In the genomic region with DNA sequence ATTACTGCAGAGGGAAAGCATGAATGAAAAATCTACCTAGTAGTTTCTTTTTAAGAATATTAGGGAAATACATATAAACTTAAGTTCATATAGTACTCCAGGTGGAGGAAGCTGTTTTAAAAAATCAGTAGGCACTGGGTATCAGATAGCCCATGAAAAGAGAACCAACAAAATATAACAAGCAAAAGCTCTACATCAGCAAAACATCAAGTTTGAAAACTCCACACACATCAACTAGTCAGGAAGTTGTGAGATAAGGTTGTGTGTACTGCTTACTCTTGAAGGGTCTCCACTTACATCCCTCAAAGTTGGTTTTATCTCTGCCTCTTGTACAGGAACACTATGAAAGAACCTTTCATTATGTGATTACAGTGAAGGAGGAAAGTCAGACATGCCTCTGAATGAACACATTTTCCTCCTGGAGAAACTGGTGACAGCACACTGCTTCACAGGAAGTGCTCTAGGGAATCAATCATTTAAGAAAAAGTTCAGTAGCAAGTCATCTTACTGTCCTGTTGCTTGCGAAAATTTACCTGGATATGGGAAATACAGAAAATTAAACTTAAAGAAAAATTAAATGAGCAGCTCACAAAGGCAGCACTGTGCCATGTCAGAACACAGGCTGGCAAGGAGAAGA, we compare ENCODE assay signal across 14 cellular contexts. TPM values are rescaled to one million over a fixed set of nuclear protein-coding genes. Genes with fewer than 3 reads are reported as not detected.
DNase-seq lines count a peak whose midpoint lies in the region; ATAC-seq and TF ChIP-seq lines count a peak whose summit lies in the region.
"Had no signal": no experiment of that assay in that cellular context is flagged by ENCODE, and none has a peak within 500 bp of the region (broad histone marks: within the 10 kb centered on the region; RNA-seq: fewer than 3 reads in every experiment).

No MANE protein-coding gene starts in this region.

- H3K9me3 Mint-ChIP-seq in CD14-positive monocyte: peaks cover 0 to 2% (median 0%) of the 10 kb centered on the region in 7 donors
- H3K9me3 Mint-ChIP-seq in stimulated activated effector memory CD8-positive, alpha-beta T cell treated with anti-CD3 and anti-CD28 coated beads, Interleukin-12 subunit alpha, Interleukin-12 subunit beta, amount 100 ng/mL, for 72 hours: no peaks in the 10 kb centered on the region

- intact Hi-C loops in CD14-positive monocyte (cut with micrococcal nuclease): loop anchor here in 1 of 2 donors (5.0 kb wide), 2 partner anchors 51 to 406 kb away; no protein-coding TSS in a partner anchor

- ATAC-seq in RWPE2 (ENCODE audit: low read depth): no peak
- ATAC-seq in stimulated activated effector memory CD8-positive, alpha-beta T cell treated with anti-CD3 and anti-CD28 coated beads, Interleukin-12 subunit alpha, Interleukin-12 subunit beta, amount 100 ng/mL, for 72 hours: no peak
- no peak for ATAC-seq in HG03520 (IDR thresholded peaks at IDR 0.05; ENCODE audit: unreplicated experiment)
- ATAC-seq: left colon had no signal

- H3K36me3 ChIP-seq in RWPE2 (ENCODE audit: low read depth): peaks cover 18% of the 10 kb centered on the region

- no peaks in the 10 kb centered on the region for H3K27me3 Mint-ChIP-seq in CD14-positive monocyte (ENCODE audit: low read depth in 3 of 3)

- H3K27ac ChIP-seq in RWPE2 (ENCODE audit: poor library complexity, severe bottlenecking): peak overlapping the region; percentile 91
- H3K27ac ChIP-seq: BLaER1 had no signal

- H3K4me1 Mint-ChIP-seq in CD14-positive monocyte: peaks cover 41% of the 10 kb centered on the region
- peaks cover 4% of the 10 kb centered on the region for H3K4me1 Mint-ChIP-seq in stimulated activated effector memory CD8-positive, alpha-beta T cell treated with anti-CD3 and anti-CD28 coated beads, Interleukin-12 subunit alpha, Interleukin-12 subunit beta, amount 100 ng/mL, for 72 hours

- H3K36me3 Mint-ChIP-seq in CD14-positive monocyte: peaks cover 16 to 34% of the 10 kb centered on the region in 2 donors
- H3K36me3 Mint-ChIP-seq in stimulated activated effector memory CD8-positive, alpha-beta T cell treated with anti-CD3 and anti-CD28 coated beads, Interleukin-12 subunit alpha, Interleukin-12 subunit beta, amount 100 ng/mL, for 72 hours: peaks cover 68% of the 10 kb centered on the region

- DNase-seq in CD14-positive monocyte (ENCODE audit: low spot score) (no peak), RWPE2 (ENCODE audit: low spot score) (no peak), kidney tubule cell (ENCODE audit: low spot score) (peak; percentile 26), HUDEP-2 (lab: John Stamatoyannopoulos, UW; ENCODE audit: unreplicated experiment in 76 of 76) (no peak), NCI-H2029 (lab: John Stamatoyannopoulos, UW) (no peak), glomerular visceral epithelial cell (ENCODE audit: extremely low spot score) (no peak)
- no peak for DNase-seq in stimulated activated effector memory CD8-positive, alpha-beta T cell treated with anti-CD3 and anti-CD28 coated beads, Interleukin-12 subunit alpha, Interleukin-12 subunit beta, amount 100 ng/mL, for 72 hours (ENCODE audit: low spot score in 2 of 2)
- DNase-seq: activated CD4-positive, alpha-beta T cell treated with anti-CD3 and anti-CD28 coated beads for 1 hour; activated T-cell treated with anti-CD3 and anti-CD28 coated beads, Interleukin-2, amount 50 U/mL, for 48 hours; effector memory CD4-positive, alpha-beta T cell; left colon; NCI-H2227 treated with DMSO at 0.1 percent for 48 hours had no signal

- no peaks in the 10 kb centered on the region for H3K9me3 ChIP-seq in RWPE2 (ENCODE audit: severe bottlenecking)
- H3K9me3 ChIP-seq: BLaER1 had no signal

- no peak overlapping the region for H3K4me3 ChIP-seq in RWPE2 (ENCODE audit: severe bottlenecking)
- H3K4me3 ChIP-seq: BLaER1 had no signal

- no peaks in the 10 kb centered on the region for H3K27me3 ChIP-seq in RWPE2 (ENCODE audit: insufficient read depth, poor library complexity, severe bottlenecking)
- H3K27me3 ChIP-seq: BLaER1 had no signal

- peak overlapping the region in 6 of 7 donors; percentile 46 to 96 (median 92) for H3K27ac Mint-ChIP-seq in CD14-positive monocyte
- peak overlapping the region; percentile 35 for H3K27ac Mint-ChIP-seq in stimulated activated effector memory CD8-positive, alpha-beta T cell treated with anti-CD3 and anti-CD28 coated beads, Interleukin-12 subunit alpha, Interleukin-12 subunit beta, amount 100 ng/mL, for 72 hours

- H3K4me3 Mint-ChIP-seq in CD14-positive monocyte: no peak overlapping the region
- H3K4me3 Mint-ChIP-seq in stimulated activated effector memory CD8-positive, alpha-beta T cell treated with anti-CD3 and anti-CD28 coated beads, Interleukin-12 subunit alpha, Interleukin-12 subunit beta, amount 100 ng/mL, for 72 hours: no peak overlapping the region

- H3K4me1 ChIP-seq in RWPE2 (ENCODE audit: insufficient read depth, poor library complexity, severe bottlenecking): peaks cover 41% of the 10 kb centered on the region

- TF ChIP-seq CTCF in CD14-positive monocyte (IDR thresholded peaks at IDR 0.05) (no peak), RWPE2 (IDR thresholded peaks at IDR 0.05; ENCODE audit: poor library complexity, severe bottlenecking) (no peak)

RNA-seq across cellular contexts. Expression of gene THADA, which starts 57.7 kb away (rescaled TPM):
- polyA plus RNA-seq in CD14-positive monocyte: 1 to 10 TPM; 7.3 to 9.7 TPM
